In genomic region chr18:49911414-49911813, GRCh38 we compare ENCODE assay signal across 21 cellular contexts.
DNase-seq lines count a peak whose midpoint lies in the region; ATAC-seq, FAIRE-seq and TF ChIP-seq lines count a peak whose summit lies in the region.
"Had no signal": no experiment of that assay in that cellular context is flagged by ENCODE, and none has a peak within 500 bp of the region (broad histone marks: within the 10 kb centered on the region; RNA-seq: fewer than 3 reads in every experiment).

No MANE protein-coding gene starts in this region.

- H3K4me3 ChIP-seq in HEK293 (ENCODE audit: low read depth, low read length) = no peak overlapping the region
- H3K4me3 ChIP-seq in choroid plexus epithelial cell (ENCODE audit: low read depth, low read length) = no peak overlapping the region
- no peak overlapping the region for H3K4me3 ChIP-seq in psoas muscle
- H3K4me3 ChIP-seq: SJCRH30, stomach had no signal

- peak; percentile 73 for DNase-seq in DMS153 (lab: John Stamatoyannopoulos, UW)
- peak; percentile 52 for DNase-seq in NCI-H2227 treated with DMSO at 0.1 percent for 48 hours (lab: John Stamatoyannopoulos, UW)
- DNase-seq in choroid plexus epithelial cell (ENCODE audit: low read depth) = peak; percentile 9
- no peak for DNase-seq in D721Med (ENCODE audit: insufficient read length, low spot score)
- no peak for DNase-seq in germinal center (ENCODE audit: low spot score)
- no peak for DNase-seq in psoas muscle
- DNase-seq: activated CD4-positive, alpha-beta T cell treated with anti-CD3 and anti-CD28 coated beads, Interleukin-2, amount 50 U/mL, for 1 hour; activated CD8-positive, alpha-beta memory T cell treated with anti-CD3 and anti-CD28 coated beads, Interleukin-2, amount 50 U/mL, for 48 hours; cortex of kidney; HFFc6; NCI-H1930; NK-92 treated with Interleukin-12 subunit alpha and Interleukin-12 subunit beta, amount 100 ng/mL, for 24 hours; SJCRH30; stimulated activated CD4-positive, alpha-beta T cell treated with anti-CD3 and anti-CD28 coated beads, Interleukin-4, amount 100 ng/mL, for 24 hours; stomach; trophoblast cell had no signal

- H3K27me3 ChIP-seq in psoas muscle (ENCODE audit: insufficient read depth in 3 of 3, low read length in 2 of 3) = peaks cover 0 to 2% (median 0%) of the 10 kb centered on the region in 3 donors
- H3K27me3 ChIP-seq: SJCRH30, stomach had no signal

- no peaks in the 10 kb centered on the region for H3K36me3 ChIP-seq in HEK293 (ENCODE audit: control insufficient read depth in 2 of 2, insufficient read depth in 1 of 2, low read length in 2 of 2)
- H3K36me3 ChIP-seq in psoas muscle (ENCODE audit: insufficient read depth in 1 of 2, low read depth in 1 of 2) = no peaks in the 10 kb centered on the region
- H3K36me3 ChIP-seq: SJCRH30 had no signal

- TF ChIP-seq CTCF in HEK293 (tag by site-specific recombination; IDR thresholded peaks at IDR 0.05) (no peak), choroid plexus epithelial cell (conservative IDR thresholded peaks at IDR 0.05; ENCODE audit: low read depth, low read length) (no peak), D721Med (IDR thresholded peaks at IDR 0.05; ENCODE audit: insufficient read depth, missing control alignments) (no peak), psoas muscle (IDR thresholded peaks at IDR 0.05) (no peak)

- ATAC-seq in psoas muscle (no peak), GM18873 (IDR thresholded peaks at IDR 0.05; ENCODE audit: low FRiP score, unreplicated experiment) (no peak)
- ATAC-seq: Panc1 had no signal

- intact Hi-C loops in psoas muscle (cut with DNase I) = no loop called here

- POLR2A ChIA-PET in HEK293 (lab: Yijun Ruan, JAX) = no interaction called here

- FAIRE-seq in D721Med (lab: Jason Lieb, UNC) = no peak
- FAIRE-seq: endometrium had no signal

- CTCF ChIA-PET in HEK293 (lab: Yijun Ruan, JAX) = interaction anchor here (0.6 to 1.5 kb wide), 4 partner anchors 8 to 445 kb away, joined by 3 to 4 read pairs (median 4); no protein-coding TSS in a partner anchor

- H3K4me1 ChIP-seq in HEK293 (ENCODE audit: control insufficient read depth, insufficient read depth, low read length) (peaks cover 18% of the 10 kb centered on the region), psoas muscle (peaks cover 5% of the 10 kb centered on the region)
- H3K4me1 ChIP-seq: SJCRH30 had no signal

- 73 to 78% (median 74%) methylated on average over 3 of the region's 3 CpGs for WGBS in psoas muscle, 3 donors

- no peaks in the 10 kb centered on the region for H3K9me3 ChIP-seq in HEK293 (ENCODE audit: control insufficient read depth, insufficient read depth, low read depth, low read length)
- no peaks in the 10 kb centered on the region for H3K9me3 ChIP-seq in psoas muscle
- H3K9me3 ChIP-seq: SJCRH30, stomach had no signal

- H3K27ac ChIP-seq in HEK293 (ENCODE audit: extremely low read depth, low read depth, low read length) (0 out of 2 replicates have a peak overlapping the region, but pooled peaks have one; percentile 49), psoas muscle (no peak overlapping the region)
- H3K27ac ChIP-seq: C4-2B, SJCRH30, stomach had no signal

TF ChIP-seq in HEK293, 187 proteins besides CTCF, POLR2A, EP300 and RAD21 (continues in another document):
- TF ChIP-seq PRDM1 (tag by site-specific recombination; IDR thresholded peaks at IDR 0.05) (peak; percentile 47), IKZF3 (tag by site-specific recombination; IDR thresholded peaks at IDR 0.05) (0 out of 2 replicates have a peak, but pooled peaks have one; percentile 39), FEZF1 (tag by site-specific recombination; IDR thresholded peaks at IDR 0.05) (peak; percentile 85), PRDM6 (tag by site-specific recombination; IDR thresholded peaks at IDR 0.05) (peak; percentile 54; the same call in 1 of the 2 replicates), ZNF513 (tag by site-specific recombination; IDR thresholded peaks at IDR 0.05) (no peak), ZNF202 (tag by site-specific recombination; IDR thresholded peaks at IDR 0.05; ENCODE audit: borderline replicate concordance) (no peak), TCF7L2 (IDR thresholded peaks at IDR 0.05; ENCODE audit: borderline replicate concordance, low read depth, low read length) (peak; percentile 83; the same call in 1 of the 2 replicates), ZFHX2 (tag by site-specific recombination; conservative IDR thresholded peaks at IDR 0.05) (no peak), ZNF157 (tag by site-specific recombination; IDR thresholded peaks at IDR 0.05) (no peak), ZIC2 (tag by site-specific recombination; IDR thresholded peaks at IDR 0.05) (peak; percentile 89), ZNF843 (tag by site-specific recombination; IDR thresholded peaks at IDR 0.05) (0 out of 2 replicates have a peak, but pooled peaks have one; percentile 40), SCRT2 (tag by site-specific recombination; IDR thresholded peaks at IDR 0.05) (no peak), ZSCAN30 (tag by site-specific recombination; IDR thresholded peaks at IDR 0.05) (peak; percentile 74), SP7 (tag by site-specific recombination; IDR thresholded peaks at IDR 0.05) (peak; percentile 60), OSR2 (tag by site-specific recombination; IDR thresholded peaks at IDR 0.05) (peak; percentile 73), ZNF214 (tag by site-specific recombination; IDR thresholded peaks at IDR 0.05; ENCODE audit: borderline replicate concordance) (no peak), ZNF529 (tag by site-specific recombination; IDR thresholded peaks at IDR 0.05; ENCODE audit: insufficient replicate concordance) (no peak), ZBTB44 (tag by site-specific recombination; IDR thresholded peaks at IDR 0.05) (0 out of 2 replicates have a peak, but pooled peaks have one; percentile 60), PRDM4 (tag by site-specific recombination; IDR thresholded peaks at IDR 0.05) (no peak)

Comparison
In these comparisons a context has a peak if more than half of its experiments do, and no peak if none do; other contexts are left out.
1. DNase-seq: peak in DMS153 (single experiment), NCI-H2227 treated with DMSO at 0.1 percent for 48 hours (single experiment) and choroid plexus epithelial cell (single experiment); none in D721Med (single experiment), germinal center (single experiment) and psoas muscle (0 of 2).